ENCODE assay signal across 1 cellular context in genomic region chr2:187552959-187553681, GRCh38.
TF ChIP-seq lines count a peak whose summit lies in the region.

No MANE protein-coding gene starts in this region.

TF ChIP-seq in K562, 482 proteins besides CTCF, POLR2A, EP300 and RAD21 (continued from another document and continues in another):
- TF ChIP-seq CHD7 (IDR thresholded peaks at IDR 0.05; ENCODE audit: low read depth, low read length) (no peak), ZNF518B (CRISPR knock-in tag; IDR thresholded peaks at IDR 0.05) (no peak), GTF2E2 (tag; IDR thresholded peaks at IDR 0.05) (peak; percentile 64), POLR2G (IDR thresholded peaks at IDR 0.05; ENCODE audit: low read depth, low read length) (no peak), ZNF121 (CRISPR knock-in tag; conservative IDR thresholded peaks at IDR 0.05) (no peak), FIP1L1 (IDR thresholded peaks at IDR 0.05; ENCODE audit: low read depth, low read length, poor library complexity, severe bottlenecking) (no peak), ZNF184 (CRISPR knock-in tag; IDR thresholded peaks at IDR 0.05) (no peak), ZNF239 (CRISPR knock-in tag; IDR thresholded peaks at IDR 0.05) (no peak), ZNF444 (CRISPR knock-in tag; IDR thresholded peaks at IDR 0.05) (no peak), ZNF830 (CRISPR knock-in tag; IDR thresholded peaks at IDR 0.05) (no peak), EZH2 (IDR thresholded peaks at IDR 0.05; ENCODE audit: borderline replicate concordance, low read depth, low read length) (no peak), SREBF1 (IDR thresholded peaks at IDR 0.05; ENCODE audit: borderline replicate concordance, low read depth, low read length) (no peak), FOSL1 (tag; conservative IDR thresholded peaks at IDR 0.05) (peak; percentile 99), ZBTB12 (CRISPR knock-in tag; IDR thresholded peaks at IDR 0.05) (no peak), SRSF7 (optimal IDR thresholded peaks at IDR 0.05; ENCODE audit: low read depth, low read length) (no peak), SAP30 (IDR thresholded peaks at IDR 0.05; ENCODE audit: borderline replicate concordance, insufficient read depth, low read depth, low read length, poor library complexity, severe bottlenecking) (no peak), HCFC1 (IDR thresholded peaks at IDR 0.05; ENCODE audit: low read depth, low read length) (no peak), NCOA2 (IDR thresholded peaks at IDR 0.05; ENCODE audit: partially characterized antibody in 2 of 2) (no peak), CHD1 (IDR thresholded peaks at IDR 0.05; ENCODE audit: low read length) (peak; percentile 26), ARID1B (IDR thresholded peaks at IDR 0.05) (peak; percentile 88), CREM (IDR thresholded peaks at IDR 0.05; ENCODE audit: low read depth) (peak; percentile 41; the same call in 1 of the 2 replicates), IRF9 (tag; IDR thresholded peaks at IDR 0.05) (no peak), CREB1 (IDR thresholded peaks at IDR 0.05) (no peak), CREB1 (CRISPR knock-in tag; IDR thresholded peaks at IDR 0.05) (no peak), ELF2 (CRISPR knock-in tag; IDR thresholded peaks at IDR 0.05) (no peak), NEUROD1 (IDR thresholded peaks at IDR 0.05; ENCODE audit: borderline replicate concordance, low read depth, low read length, partially characterized antibody) (no peak), TSC22D4 (tag; IDR thresholded peaks at IDR 0.05) (no peak), E2F1 (CRISPR knock-in tag; IDR thresholded peaks at IDR 0.05) (no peak), CHD4 (IDR thresholded peaks at IDR 0.05; ENCODE audit: insufficient read depth, insufficient replicate concordance, low read depth, low read length, poor library complexity, severe bottlenecking) (no peak), PHF8 (IDR thresholded peaks at IDR 0.05; ENCODE audit: borderline replicate concordance, low read length) (no peak), ETV5 (CRISPR knock-in tag; IDR thresholded peaks at IDR 0.05; ENCODE audit: low read depth) (no peak), TAF9B (IDR thresholded peaks at IDR 0.05; ENCODE audit: partially characterized antibody) (peak; percentile 68), BRD4 (IDR thresholded peaks at IDR 0.05) (no peak), KAT2B (IDR thresholded peaks at IDR 0.05; ENCODE audit: low read depth, low read length) (no peak), ZC3H4 (CRISPR knock-in tag; IDR thresholded peaks at IDR 0.05; ENCODE audit: borderline replicate concordance) (no peak), POLR2AphosphoS5 (IDR thresholded peaks at IDR 0.05; ENCODE audit: control insufficient read depth, insufficient read depth, low read depth, low read length) (peak; percentile 55; the same call in 1 of the 2 replicates), MEIS2 (IDR thresholded peaks at IDR 0.05; ENCODE audit: partially characterized antibody) (peak; percentile 48), GATAD2A (IDR thresholded peaks at IDR 0.05) (no peak), GTF2A2 (tag; IDR thresholded peaks at IDR 0.05) (no peak), ATF3 (IDR thresholded peaks at IDR 0.05) (peak; percentile 87), ATF3 (CRISPR knock-in tag; conservative IDR thresholded peaks at IDR 0.05) (no peak; the same call in 1 of the 2 replicates)
- TF ChIP-seq, protein P1, sequence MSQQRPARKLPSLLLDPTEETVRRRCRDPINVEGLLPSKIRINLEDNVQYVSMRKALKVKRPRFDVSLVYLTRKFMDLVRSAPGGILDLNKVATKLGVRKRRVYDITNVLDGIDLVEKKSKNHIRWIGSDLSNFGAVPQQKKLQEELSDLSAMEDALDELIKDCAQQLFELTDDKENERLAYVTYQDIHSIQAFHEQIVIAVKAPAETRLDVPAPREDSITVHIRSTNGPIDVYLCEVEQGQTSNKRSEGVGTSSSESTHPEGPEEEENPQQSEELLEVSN (IDR thresholded peaks at IDR 0.05; ENCODE audit: borderline replicate concordance in 1 of 2, extremely low read depth in 1 of 2, insufficient read depth in 1 of 2, insufficient read length in 1 of 2, low read depth in 1 of 2, low read length in 1 of 2, poor library complexity in 1 of 2, severe bottlenecking in 1 of 2), result no peak
- TF ChIP-seq, protein P2, sequence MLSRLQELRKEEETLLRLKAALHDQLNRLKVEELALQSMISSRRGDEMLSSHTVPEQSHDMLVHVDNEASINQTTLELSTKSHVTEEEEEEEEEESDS (CRISPR knock-in tag; IDR thresholded peaks at IDR 0.05), result no peak
- TF ChIP-seq, protein P3, sequence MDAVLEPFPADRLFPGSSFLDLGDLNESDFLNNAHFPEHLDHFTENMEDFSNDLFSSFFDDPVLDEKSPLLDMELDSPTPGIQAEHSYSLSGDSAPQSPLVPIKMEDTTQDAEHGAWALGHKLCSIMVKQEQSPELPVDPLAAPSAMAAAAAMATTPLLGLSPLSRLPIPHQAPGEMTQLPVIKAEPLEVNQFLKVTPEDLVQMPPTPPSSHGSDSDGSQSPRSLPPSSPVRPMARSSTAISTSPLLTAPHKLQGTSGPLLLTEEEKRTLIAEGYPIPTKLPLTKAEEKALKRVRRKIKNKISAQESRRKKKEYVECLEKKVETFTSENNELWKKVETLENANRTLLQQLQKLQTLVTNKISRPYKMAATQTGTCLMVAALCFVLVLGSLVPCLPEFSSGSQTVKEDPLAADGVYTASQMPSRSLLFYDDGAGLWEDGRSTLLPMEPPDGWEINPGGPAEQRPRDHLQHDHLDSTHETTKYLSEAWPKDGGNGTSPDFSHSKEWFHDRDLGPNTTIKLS (IDR thresholded peaks at IDR 0.05; ENCODE audit: borderline replicate concordance, low read depth), result no peak
